ENCODE assay signal across 18 cellular contexts in the genomic region with DNA sequence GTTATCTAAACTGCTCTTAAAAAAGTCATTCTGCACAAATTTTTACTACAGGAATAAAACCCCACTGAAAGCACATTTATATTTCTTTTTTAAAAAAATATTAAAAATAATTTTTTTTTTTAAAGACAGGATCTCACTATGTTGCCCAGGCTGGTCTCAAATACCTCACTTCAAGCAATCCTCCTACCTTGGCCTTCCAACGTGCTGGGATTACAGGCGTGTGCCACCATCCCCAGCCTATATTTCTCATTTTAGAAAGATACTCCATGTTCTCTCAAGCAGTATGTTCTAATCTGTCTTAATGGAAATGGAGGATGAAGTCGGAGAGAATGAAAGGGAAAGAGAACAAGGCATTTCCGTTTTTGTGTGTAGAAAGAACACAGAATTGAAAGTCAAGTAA.
"Had no signal": no experiment of that assay in that cellular context is flagged by ENCODE, and none has a peak within 500 bp of the region (broad histone marks: within the 10 kb centered on the region; RNA-seq: fewer than 3 reads in every experiment).

No MANE protein-coding gene starts in this region.

- DNase-seq: effector CD4-positive, alpha-beta T cell; foreskin melanocyte; heart right ventricle; hypothalamus; kidney glomerular epithelial cell; naive thymus-derived CD4-positive, alpha-beta T cell; posterior cingulate gyrus; spleen; stimulated activated CD4-positive, alpha-beta T cell treated with anti-CD3 and anti-CD28 coated beads, Interleukin-2, amount 100 ng/mL, for 24 hours; stimulated activated CD4-positive, alpha-beta T cell treated with anti-CD3 and anti-CD28 coated beads, Interleukin-4, amount 100 ng/mL, for 4 hours; stimulated activated naive CD4-positive, alpha-beta T cell; stomach; substantia nigra; transverse colon had no signal

- H3K27me3 ChIP-seq: heart right ventricle, spleen, stomach, transverse colon had no signal

- H3K27me3 Mint-ChIP-seq: naive thymus-derived CD4-positive, alpha-beta T cell had no signal

- H3K36me3 ChIP-seq: thoracic aorta, transverse colon had no signal

- H3K27ac ChIP-seq: coronary artery, spleen, stomach, thoracic aorta, transverse colon had no signal

- H3K4me3 Mint-ChIP-seq: neural crest cell had no signal

- ATAC-seq: heart right ventricle; naive thymus-derived CD4-positive, alpha-beta T cell; sciatic nerve had no signal

- H3K4me3 ChIP-seq: coronary artery, heart right ventricle, spleen, stomach, thoracic aorta, transverse colon had no signal

- H3K9me3 ChIP-seq: heart right ventricle, spleen, stomach, thoracic aorta, transverse colon had no signal
